ENCODE assay signal across 21 cellular contexts in genomic region chr10:129706081-129706480, GRCh38.
"Had no signal": no experiment of that assay in that cellular context is flagged by ENCODE, and none has a peak within 500 bp of the region (broad histone marks: within the 10 kb centered on the region; RNA-seq: fewer than 3 reads in every experiment).

No MANE protein-coding gene starts in this region.

- H3K27me3 ChIP-seq: sigmoid colon, tibial nerve, upper lobe of right lung, uterus had no signal

- ATAC-seq: left ventricle myocardium superior; natural killer cell; psoas muscle; right cardiac atrium; stimulated activated memory B cell treated with anti-CD40 and anti-IgM and Interleukin-4, amounts not matched to agents 10 μg/mL and 1 μg/mL and 100 μg/mL, for 72 hours; stimulated activated naive CD8-positive, alpha-beta T cell treated with anti-CD3 and anti-CD28 coated beads, Interleukin-15, Interleukin-2, amounts not matched to agents 100 U/mL and 50 U/mL, for 24 hours; upper lobe of right lung had no signal

- DNase-seq: dermis blood vessel endothelial cell; effector memory CD4-positive, alpha-beta T cell; hypothalamus; left ventricle myocardium superior; lower lobe of right lung; natural killer cell; psoas muscle; right cardiac atrium; sigmoid colon; stimulated activated CD4-positive, alpha-beta T cell treated with anti-CD3 and anti-CD28 coated beads, Interleukin-4, amount 100 ng/mL, for 4 hours; stimulated activated naive CD8-positive, alpha-beta T cell treated with anti-CD3 and anti-CD28 coated beads, Interleukin-15, Interleukin-2, amounts not matched to agents 100 U/mL and 50 U/mL, for 24 hours; upper lobe of right lung; uterus had no signal

- FAIRE-seq: endometrium, frontal cortex, keratinocyte had no signal

- H3K27ac Mint-ChIP-seq: memory B cell; natural killer cell; stimulated activated memory B cell treated with anti-CD40 and anti-IgM and Interleukin-4, amounts not matched to agents 10 μg/mL and 1 μg/mL and 100 μg/mL, for 72 hours had no signal

- H3K4me3 ChIP-seq: coronary artery, lower lobe of right lung, psoas muscle, sigmoid colon, thoracic aorta, tibial nerve, upper lobe of right lung, uterus had no signal

- H3K27ac ChIP-seq: coronary artery, lower lobe of right lung, psoas muscle, sigmoid colon, thoracic aorta, tibial nerve, upper lobe of right lung, uterus had no signal

- H3K9me3 Mint-ChIP-seq: memory B cell; natural killer cell; stimulated activated memory B cell treated with anti-CD40 and anti-IgM and Interleukin-4, amounts not matched to agents 10 μg/mL and 1 μg/mL and 100 μg/mL, for 72 hours had no signal

- H3K9me3 ChIP-seq: lower lobe of right lung, psoas muscle, sigmoid colon, thoracic aorta, tibial nerve, upper lobe of right lung, uterus had no signal

- H3K4me3 Mint-ChIP-seq: memory B cell; natural killer cell; stimulated activated memory B cell treated with anti-CD40 and anti-IgM and Interleukin-4, amounts not matched to agents 10 μg/mL and 1 μg/mL and 100 μg/mL, for 72 hours had no signal

- H3K4me1 ChIP-seq: uterus had no signal

- H3K27me3 Mint-ChIP-seq: memory B cell; stimulated activated memory B cell treated with anti-CD40 and anti-IgM and Interleukin-4, amounts not matched to agents 10 μg/mL and 1 μg/mL and 100 μg/mL, for 72 hours had no signal

- H3K36me3 ChIP-seq: thoracic aorta, uterus had no signal

- H3K36me3 Mint-ChIP-seq: natural killer cell had no signal
